In the genomic region with DNA sequence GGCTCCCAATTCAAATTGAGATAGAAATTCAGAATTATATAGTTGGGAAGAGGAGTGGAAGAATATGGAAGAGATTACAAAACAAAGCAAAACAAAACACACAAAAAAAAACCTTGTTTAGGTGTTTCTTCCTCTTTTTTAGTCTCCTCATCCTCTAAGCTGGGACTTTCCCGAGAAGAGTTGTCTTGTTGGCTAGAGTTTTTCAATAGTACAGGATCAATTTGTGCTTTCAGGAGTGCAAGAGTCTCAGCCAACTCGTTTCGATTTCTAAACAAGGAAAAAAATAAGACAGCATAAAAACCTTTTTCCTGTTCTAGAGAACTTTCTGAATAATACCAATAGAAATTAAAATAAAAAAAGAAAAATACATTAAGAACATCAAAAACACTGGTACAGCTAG, we compare ENCODE assay signal across 1 cellular context.
TF ChIP-seq lines count a peak whose summit lies in the region.

No MANE protein-coding gene starts in this region.

TF ChIP-seq in GM12878, 131 proteins besides CTCF, POLR2A, EP300 and RAD21 (continued from another document):
- TF ChIP-seq, protein P1, sequence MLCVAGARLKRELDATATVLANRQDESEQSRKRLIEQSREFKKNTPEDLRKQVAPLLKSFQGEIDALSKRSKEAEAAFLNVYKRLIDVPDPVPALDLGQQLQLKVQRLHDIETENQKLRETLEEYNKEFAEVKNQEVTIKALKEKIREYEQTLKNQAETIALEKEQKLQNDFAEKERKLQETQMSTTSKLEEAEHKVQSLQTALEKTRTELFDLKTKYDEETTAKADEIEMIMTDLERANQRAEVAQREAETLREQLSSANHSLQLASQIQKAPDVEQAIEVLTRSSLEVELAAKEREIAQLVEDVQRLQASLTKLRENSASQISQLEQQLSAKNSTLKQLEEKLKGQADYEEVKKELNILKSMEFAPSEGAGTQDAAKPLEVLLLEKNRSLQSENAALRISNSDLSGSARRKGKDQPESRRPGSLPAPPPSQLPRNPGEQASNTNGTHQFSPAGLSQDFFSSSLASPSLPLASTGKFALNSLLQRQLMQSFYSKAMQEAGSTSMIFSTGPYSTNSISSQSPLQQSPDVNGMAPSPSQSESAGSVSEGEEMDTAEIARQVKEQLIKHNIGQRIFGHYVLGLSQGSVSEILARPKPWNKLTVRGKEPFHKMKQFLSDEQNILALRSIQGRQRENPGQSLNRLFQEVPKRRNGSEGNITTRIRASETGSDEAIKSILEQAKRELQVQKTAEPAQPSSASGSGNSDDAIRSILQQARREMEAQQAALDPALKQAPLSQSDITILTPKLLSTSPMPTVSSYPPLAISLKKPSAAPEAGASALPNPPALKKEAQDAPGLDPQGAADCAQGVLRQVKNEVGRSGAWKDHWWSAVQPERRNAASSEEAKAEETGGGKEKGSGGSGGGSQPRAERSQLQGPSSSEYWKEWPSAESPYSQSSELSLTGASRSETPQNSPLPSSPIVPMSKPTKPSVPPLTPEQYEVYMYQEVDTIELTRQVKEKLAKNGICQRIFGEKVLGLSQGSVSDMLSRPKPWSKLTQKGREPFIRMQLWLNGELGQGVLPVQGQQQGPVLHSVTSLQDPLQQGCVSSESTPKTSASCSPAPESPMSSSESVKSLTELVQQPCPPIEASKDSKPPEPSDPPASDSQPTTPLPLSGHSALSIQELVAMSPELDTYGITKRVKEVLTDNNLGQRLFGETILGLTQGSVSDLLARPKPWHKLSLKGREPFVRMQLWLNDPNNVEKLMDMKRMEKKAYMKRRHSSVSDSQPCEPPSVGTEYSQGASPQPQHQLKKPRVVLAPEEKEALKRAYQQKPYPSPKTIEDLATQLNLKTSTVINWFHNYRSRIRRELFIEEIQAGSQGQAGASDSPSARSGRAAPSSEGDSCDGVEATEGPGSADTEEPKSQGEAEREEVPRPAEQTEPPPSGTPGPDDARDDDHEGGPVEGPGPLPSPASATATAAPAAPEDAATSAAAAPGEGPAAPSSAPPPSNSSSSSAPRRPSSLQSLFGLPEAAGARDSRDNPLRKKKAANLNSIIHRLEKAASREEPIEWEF (IDR thresholded peaks at IDR 0.05; ENCODE audit: insufficient replicate concordance, low read depth, low read length) = peak; percentile 88
- TF ChIP-seq ATF7 (IDR thresholded peaks at IDR 0.05; ENCODE audit: low read depth) (0 out of 2 replicates have a peak, but pooled peaks have one; percentile 16), NFIC (IDR thresholded peaks at IDR 0.05; ENCODE audit: low read depth, low read length) (peak; percentile 45; the same call in 1 of the 2 replicates), DPF2 (IDR thresholded peaks at IDR 0.05) (no peak), IKZF2 (IDR thresholded peaks at IDR 0.05) (peak; percentile 51 to 57), MEF2A (IDR thresholded peaks at IDR 0.05; ENCODE audit: insufficient read depth, low read depth, low read length) (no peak), STAT3 (IDR thresholded peaks at IDR 0.05; ENCODE audit: low read depth, low read length) (no peak), SRF (IDR thresholded peaks at IDR 0.05; ENCODE audit: low read depth in 2 of 2, low read length in 2 of 2) (no peak), EED (IDR thresholded peaks at IDR 0.05; ENCODE audit: low read depth) (0 out of 2 replicates have a peak, but pooled peaks have one; percentile 23), MYC (IDR thresholded peaks at IDR 0.05; ENCODE audit: insufficient read depth, insufficient read length, insufficient replicate concordance, low read length, severe bottlenecking) (no peak)
- TF ChIP-seq, protein P2, sequence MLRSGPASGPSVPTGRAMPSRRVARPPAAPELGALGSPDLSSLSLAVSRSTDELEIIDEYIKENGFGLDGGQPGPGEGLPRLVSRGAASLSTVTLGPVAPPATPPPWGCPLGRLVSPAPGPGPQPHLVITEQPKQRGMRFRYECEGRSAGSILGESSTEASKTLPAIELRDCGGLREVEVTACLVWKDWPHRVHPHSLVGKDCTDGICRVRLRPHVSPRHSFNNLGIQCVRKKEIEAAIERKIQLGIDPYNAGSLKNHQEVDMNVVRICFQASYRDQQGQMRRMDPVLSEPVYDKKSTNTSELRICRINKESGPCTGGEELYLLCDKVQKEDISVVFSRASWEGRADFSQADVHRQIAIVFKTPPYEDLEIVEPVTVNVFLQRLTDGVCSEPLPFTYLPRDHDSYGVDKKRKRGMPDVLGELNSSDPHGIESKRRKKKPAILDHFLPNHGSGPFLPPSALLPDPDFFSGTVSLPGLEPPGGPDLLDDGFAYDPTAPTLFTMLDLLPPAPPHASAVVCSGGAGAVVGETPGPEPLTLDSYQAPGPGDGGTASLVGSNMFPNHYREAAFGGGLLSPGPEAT (IDR thresholded peaks at IDR 0.05; ENCODE audit: low read depth) = peak; percentile 60
